ENCODE assay signal across 1 cellular context in genomic region chr2:191713837-191714236, GRCh38.
TF ChIP-seq lines count a peak whose summit lies in the region.

No MANE protein-coding gene starts in this region.

TF ChIP-seq in HEK293, 187 proteins besides CTCF, POLR2A, EP300 and RAD21 (continued from another document):
- TF ChIP-seq ELK4 (IDR thresholded peaks at IDR 0.05; ENCODE audit: borderline replicate concordance, low read depth, low read length) (no peak), ZNF529 (tag by site-specific recombination; IDR thresholded peaks at IDR 0.05; ENCODE audit: insufficient replicate concordance) (no peak), ZNF10 (tag by site-specific recombination; IDR thresholded peaks at IDR 0.05) (no peak), ZNF211 (tag by site-specific recombination; IDR thresholded peaks at IDR 0.05; ENCODE audit: low read depth) (no peak), ZNF610 (tag by site-specific recombination; IDR thresholded peaks at IDR 0.05; ENCODE audit: borderline replicate concordance) (no peak), ZFP69B (tag by site-specific recombination; IDR thresholded peaks at IDR 0.05) (no peak), ZNF768 (tag by site-specific recombination; IDR thresholded peaks at IDR 0.05) (no peak), ZNF423 (tag by site-specific recombination; IDR thresholded peaks at IDR 0.05) (no peak), ZBTB44 (tag by site-specific recombination; IDR thresholded peaks at IDR 0.05) (no peak), ZNF561 (tag by site-specific recombination; IDR thresholded peaks at IDR 0.05; ENCODE audit: borderline replicate concordance) (no peak), ZBTB26 (tag by site-specific recombination; optimal IDR thresholded peaks at IDR 0.05) (no peak), PRDM4 (tag by site-specific recombination; IDR thresholded peaks at IDR 0.05) (no peak), KLF1 (tag by site-specific recombination; IDR thresholded peaks at IDR 0.05) (no peak)
